Comparison of ENCODE assay signal across 8 cellular contexts in the genomic region with DNA sequence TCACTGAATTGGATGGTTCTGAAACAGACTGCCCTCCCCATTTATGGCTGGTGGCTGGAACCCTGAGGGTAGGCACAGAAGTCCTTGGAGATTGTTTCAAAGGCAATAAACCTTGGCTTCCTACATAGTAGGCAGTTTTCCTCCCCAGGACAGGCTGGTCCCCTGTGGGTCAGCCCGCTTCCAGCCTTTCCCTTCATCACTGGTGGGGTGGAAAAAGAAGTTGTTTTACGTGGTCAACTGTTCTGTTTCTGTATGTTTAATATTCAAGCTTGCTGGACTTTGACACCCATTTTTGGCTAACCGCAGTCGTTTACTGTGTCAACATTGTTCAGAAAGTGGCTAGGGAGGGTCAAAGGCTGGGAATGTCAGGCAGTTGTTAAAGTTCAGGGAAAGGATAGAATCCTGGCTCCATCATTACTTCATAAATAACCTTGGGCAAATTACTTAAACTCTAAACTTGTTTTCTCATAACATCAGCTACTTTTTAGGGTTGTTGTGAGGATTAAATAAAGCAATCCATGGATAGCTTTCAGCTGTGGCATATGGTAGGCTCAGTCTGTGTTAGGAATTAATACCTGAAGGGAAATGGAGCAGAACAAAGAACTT. TPM values are rescaled to one million over a fixed set of nuclear protein-coding genes. Genes with fewer than 3 reads are reported as not detected.
DNase-seq lines count a peak whose midpoint lies in the region; ATAC-seq and TF ChIP-seq lines count a peak whose summit lies in the region.

No MANE protein-coding gene starts in this region.

- H3K4me3 ChIP-seq in astrocyte of the cerebellum (ENCODE audit: low read depth, low read length): peak overlapping the region; percentile 0

- H3K27me3 Mint-ChIP-seq in HFFc6 (ENCODE audit: insufficient read depth) (peaks cover 8% of the 10 kb centered on the region; the same call in 1 of the 2 replicates), memory B cell (no peaks in the 10 kb centered on the region)

- H3K9me3 Mint-ChIP-seq in HFFc6 (no peaks in the 10 kb centered on the region), memory B cell (no peaks in the 10 kb centered on the region)

- ATAC-seq in memory B cell (ENCODE audit: low read depth) (no peak), GM19035 (IDR thresholded peaks at IDR 0.05; ENCODE audit: unreplicated experiment) (no peak)

- peaks cover 8% of the 10 kb centered on the region for H3K36me3 Mint-ChIP-seq in HFFc6 (ENCODE audit: low read depth)
- peaks cover 7% of the 10 kb centered on the region for H3K36me3 Mint-ChIP-seq in memory B cell

- H3K27ac Mint-ChIP-seq in HFFc6 (peak overlapping the region; percentile 99), memory B cell (peak overlapping the region; percentile 38)

- DNase-seq in AG08396 (ENCODE audit: low spot score) (peak; percentile 12), HFFc6 (no peak), astrocyte of the cerebellum (ENCODE audit: low read depth) (no peak), memory B cell (ENCODE audit: low spot score in 2 of 2) (no peak), NCI-H2171 (lab: John Stamatoyannopoulos, UW) (no peak), NCI-H1092 (lab: John Stamatoyannopoulos, UW) (no peak), cerebellar cortex (ENCODE audit: low spot score) (no peak)

- H3K4me3 Mint-ChIP-seq in HFFc6 (peak overlapping the region; percentile 99), memory B cell (peak overlapping the region; percentile 17)

- in situ Hi-C loops in astrocyte of the cerebellum (cut with HindIII; ENCODE audit: low sequenced_read_pairs): no loop called here

- H3K4me1 Mint-ChIP-seq in HFFc6 (ENCODE audit: low read depth) (peaks cover 45% of the 10 kb centered on the region), memory B cell (peaks cover 13% of the 10 kb centered on the region)

- TF ChIP-seq CTCF in HFFc6 (IDR thresholded peaks at IDR 0.05): no peak
- TF ChIP-seq CTCF in astrocyte of the cerebellum (IDR thresholded peaks at IDR 0.05; ENCODE audit: low read depth, low read length, missing control alignments): no peak

RNA-seq across cellular contexts. Expression of a gene that starts 2.4 kb away (rescaled TPM):
- 10 to 100 TPM; 29.8 to 35.5 (median 33.8) TPM for total RNA-seq in HFFc6 (2021; fragmentation: NEBNext Ultra II Directional; extraction: Animal tissue kit (Norgen Biotek cat#: 25700))
